Comparison of ENCODE assay signal across 1 cellular context in genomic region chr18:55779711-55780590, GRCh38.
TF ChIP-seq lines count a peak whose summit lies in the region.

No MANE protein-coding gene starts in this region.

TF ChIP-seq in H1, 55 proteins besides CTCF, POLR2A, EP300 and RAD21:
- TF ChIP-seq TAF7 (optimal IDR thresholded peaks at IDR 0.05; ENCODE audit: borderline replicate concordance, low read depth, low read length) (no peak), SP2 (IDR thresholded peaks at IDR 0.05; ENCODE audit: low read length) (no peak), TEAD4 (IDR thresholded peaks at IDR 0.05; ENCODE audit: low read depth, low read length) (peak; percentile 4; the same call in 1 of the 2 replicates), SP1 (IDR thresholded peaks at IDR 0.05; ENCODE audit: low read depth, low read length) (no peak), ASH2L (IDR thresholded peaks at IDR 0.05; ENCODE audit: low read length) (peak; percentile 76), MAX (IDR thresholded peaks at IDR 0.05) (peak; percentile 85), RBBP5 (IDR thresholded peaks at IDR 0.05; ENCODE audit: borderline replicate concordance, low read depth, low read length) (peak; percentile 67; the same call in 1 of the 2 replicates), TAF1 (IDR thresholded peaks at IDR 0.05; ENCODE audit: low read depth, low read length) (peak; percentile 15; the same call in 1 of the 2 replicates), CHD2 (IDR thresholded peaks at IDR 0.05; ENCODE audit: low read length) (no peak), YY1 (IDR thresholded peaks at IDR 0.05; ENCODE audit: low read depth, low read length) (peak; percentile 66), SUZ12 (IDR thresholded peaks at IDR 0.05; ENCODE audit: low read length) (peak; percentile 51; the same call in 1 of the 2 replicates), RFX5 (IDR thresholded peaks at IDR 0.05; ENCODE audit: borderline replicate concordance, low read depth, low read length) (no peak), E2F6 (IDR thresholded peaks at IDR 0.05) (peak; percentile 78), NRF1 (IDR thresholded peaks at IDR 0.05; ENCODE audit: low read depth, low read length) (no peak), PHF8 (conservative IDR thresholded peaks at IDR 0.05; ENCODE audit: low read depth, low read length) (peak; percentile 41; the same call in 1 of the 2 replicates), SIX5 (IDR thresholded peaks at IDR 0.05; ENCODE audit: low read depth, low read length) (no peak), EZH2 (IDR thresholded peaks at IDR 0.05; ENCODE audit: low read depth, low read length, severe bottlenecking) (peak; percentile 57), CREB1 (IDR thresholded peaks at IDR 0.05) (no peak), FOSL1 (IDR thresholded peaks at IDR 0.05; ENCODE audit: insufficient read depth, low read depth, low read length) (no peak), GABPA (IDR thresholded peaks at IDR 0.05; ENCODE audit: borderline replicate concordance, insufficient read depth, low read length) (no peak), CHD7 (IDR thresholded peaks at IDR 0.05; ENCODE audit: insufficient replicate concordance, low read length) (no peak), KDM1A (IDR thresholded peaks at IDR 0.05; ENCODE audit: borderline replicate concordance, low read length) (no peak)
